9 cellular contexts compared by ENCODE assay signal in the genomic region with DNA sequence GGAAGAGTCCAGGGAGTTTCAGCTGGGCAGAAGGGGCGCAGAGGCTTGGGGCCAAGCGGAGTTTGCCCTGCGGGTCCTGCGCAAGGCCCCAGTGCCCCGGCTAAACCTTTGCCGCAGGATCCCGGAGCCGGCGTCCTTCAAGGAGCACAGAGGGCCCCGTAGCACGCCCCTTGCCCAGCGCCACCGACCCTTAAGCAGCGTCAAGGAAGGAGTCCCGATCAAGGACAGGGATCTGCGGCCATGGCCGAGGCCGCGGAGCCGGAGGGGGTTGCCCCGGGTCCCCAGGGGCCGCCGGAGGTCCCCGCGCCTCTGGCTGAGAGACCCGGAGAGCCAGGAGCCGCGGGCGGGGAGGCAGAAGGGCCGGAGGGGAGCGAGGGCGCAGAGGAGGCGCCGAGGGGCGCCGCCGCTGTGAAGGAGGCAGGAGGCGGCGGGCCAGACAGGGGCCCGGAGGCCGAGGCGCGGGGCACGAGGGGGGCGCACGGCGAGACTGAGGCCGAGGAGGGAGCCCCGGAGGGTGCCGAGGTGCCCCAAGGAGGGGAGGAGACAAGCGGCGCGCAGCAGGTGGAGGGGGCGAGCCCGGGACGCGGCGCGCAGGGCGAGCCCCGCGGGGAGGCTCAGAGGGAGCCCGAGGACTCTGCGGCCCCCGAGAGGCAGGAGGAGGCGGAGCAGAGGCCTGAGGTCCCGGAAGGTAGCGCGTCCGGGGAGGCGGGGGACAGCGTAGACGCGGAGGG. TPM values are rescaled to one million over a fixed set of nuclear protein-coding genes. Genes with fewer than 3 reads are reported as not detected.
DNase-seq lines count a peak whose midpoint lies in the region; ATAC-seq, FAIRE-seq and TF ChIP-seq lines count a peak whose summit lies in the region.
"Had no signal": no experiment of that assay in that cellular context is flagged by ENCODE, and none has a peak within 500 bp of the region (broad histone marks: within the 10 kb centered on the region; RNA-seq: fewer than 3 reads in every experiment).

No MANE protein-coding gene starts in this region.

- intact Hi-C loops in mammary epithelial cell (cut with micrococcal nuclease): no loop called here

- DNase-seq in GM12891 (ENCODE audit: insufficient read length, low spot score) (peak; percentile 67), mammary epithelial cell (no peak), cerebellar nuclear complex (lab: John Stamatoyannopoulos, UW) (no peak), medulla oblongata (ENCODE audit: extremely low spot score) (no peak)
- peak in 7 of 10 donors; percentile 10 to 65 (median 23) for DNase-seq in naive thymus-derived CD8-positive, alpha-beta T cell
- DNase-seq in NK-92 treated with Interleukin-12 subunit alpha and Interleukin-12 subunit beta, amount 100 ng/mL, for 24 hours (lab: John Stamatoyannopoulos, UW): no peak
- DNase-seq in activated CD4-positive, CD25-positive, alpha-beta regulatory T cell (lab: John Stamatoyannopoulos, UW): no peak

- H3K36me3 Mint-ChIP-seq in naive thymus-derived CD8-positive, alpha-beta T cell: peaks cover 0 to 7% (median 0%) of the 10 kb centered on the region in 3 donors

- no TSS peak for BruUV-seq in mammary epithelial cell (replicated peaks; lab: Mats Ljungman, UMichigan)

- H3K27me3 Mint-ChIP-seq in naive thymus-derived CD8-positive, alpha-beta T cell: peaks cover 12 to 53% (median 48%) of the 10 kb centered on the region in 5 donors

- peak overlapping the region; percentile 28 for H3K4me2 ChIP-seq in mammary epithelial cell (ENCODE audit: insufficient read depth, low read depth, low read length)

- no peak; the same call in 1 of the 2 replicates for TF ChIP-seq POLR2A in GM12891 (IDR thresholded peaks at IDR 0.05; ENCODE audit: low read depth, low read length)

- peak overlapping the region in 9 of 10 donors; percentile 50 to 86 (median 71) for H3K4me3 Mint-ChIP-seq in naive thymus-derived CD8-positive, alpha-beta T cell

- POLR2A ChIA-PET in naive thymus-derived CD8-positive, alpha-beta T cell (lab: Charles Lee): interaction anchor here (0.6 kb wide), 1 partner anchor 8 kb away, joined by 3 read pairs; no protein-coding TSS in a partner anchor

- H3K9me3 Mint-ChIP-seq in naive thymus-derived CD8-positive, alpha-beta T cell: no peaks in the 10 kb centered on the region

- peak overlapping the region; percentile 91 for H2AFZ ChIP-seq in mammary epithelial cell (ENCODE audit: low read depth, low read length)

- no peak overlapping the region for H3K9ac ChIP-seq in mammary epithelial cell (ENCODE audit: insufficient read depth, low read length)

- H3K27ac ChIP-seq in mammary epithelial cell (ENCODE audit: insufficient read depth, low read depth, low read length): no peak overlapping the region

- dilution Hi-C loops in mammary epithelial cell (cut with HindIII; ENCODE audit: low sequenced_read_pairs): no loop called here

- 93% methylated on average over 6 of the region's 74 CpGs for WGBS in mammary epithelial cell (ENCODE audit: low coverage, missing lambda C conversion rate)

- peak; percentile 59 for ATAC-seq in HG03066 (IDR thresholded peaks at IDR 0.05; ENCODE audit: low read depth, unreplicated experiment)
- peak; percentile 76 to 90 for ATAC-seq in naive thymus-derived CD8-positive, alpha-beta T cell

- H3K4me1 Mint-ChIP-seq in naive thymus-derived CD8-positive, alpha-beta T cell: peaks cover 12 to 23% (median 12%) of the 10 kb centered on the region in 4 donors

- H4K20me1 ChIP-seq in mammary epithelial cell (ENCODE audit: insufficient read depth, low read length): no peaks in the 10 kb centered on the region

- CTCF ChIA-PET in mammary epithelial cell (lab: Charles Lee; ENCODE audit: low non-redundant PET): no interaction called here

- peaks cover 7% of the 10 kb centered on the region for H3K4me1 ChIP-seq in mammary epithelial cell (ENCODE audit: insufficient read depth, low read length)

- H3K36me3 ChIP-seq in mammary epithelial cell (ENCODE audit: insufficient read depth, low read length): no peaks in the 10 kb centered on the region

- in situ Hi-C loops in mammary epithelial cell (cut with MboI; ENCODE audit: low sequenced_read_pairs in 2 of 2): loop anchor here in 1 of 2 donors (25.0 kb wide), 1 partner anchor 432 kb away; no protein-coding TSS in a partner anchor

- peak overlapping the region in 2 of 10 donors; percentile 8 to 71 for H3K27ac Mint-ChIP-seq in naive thymus-derived CD8-positive, alpha-beta T cell

- H3K9me3 ChIP-seq in mammary epithelial cell (replicated peaks; ENCODE audit: insufficient read depth, low read length): no peaks in the 10 kb centered on the region

- FAIRE-seq in GM12891 (lab: Jason Lieb, UNC): no peak

- TF ChIP-seq CTCF in mammary epithelial cell (conservative IDR thresholded peaks at IDR 0.05 in 1 of 2, IDR thresholded peaks at IDR 0.05 in 1 of 2; ENCODE audit: extremely low read depth in 1 of 2, insufficient read depth in 1 of 2, low read depth in 1 of 2, low read length in 2 of 2): no peak

- no peaks in the 10 kb centered on the region for H3K79me2 ChIP-seq in mammary epithelial cell (ENCODE audit: insufficient read depth, low read length)

- no peak overlapping the region for H3K4me3 ChIP-seq in mammary epithelial cell (replicated peaks in 1 of 3; ENCODE audit: insufficient read depth in 1 of 3, low read depth in 2 of 3, low read length in 3 of 3)

- H3K27me3 ChIP-seq in mammary epithelial cell (ENCODE audit: insufficient read depth, low read length): peaks cover 34% of the 10 kb centered on the region

TF ChIP-seq in GM12891, 5 proteins besides CTCF, POLR2A, EP300 and RAD21:
- TF ChIP-seq PAX5 (IDR thresholded peaks at IDR 0.05; ENCODE audit: insufficient read depth, low read length, severe bottlenecking) (no peak), POLR2AphosphoS5 (IDR thresholded peaks at IDR 0.05; ENCODE audit: low read depth, low read length) (no peak), SPI1 (IDR thresholded peaks at IDR 0.05; ENCODE audit: low read depth, low read length) (no peak), TAF1 (IDR thresholded peaks at IDR 0.05; ENCODE audit: low read depth, low read length) (no peak), POU2F2 (IDR thresholded peaks at IDR 0.05; ENCODE audit: low read depth, low read length) (no peak)

RNA-seq across cellular contexts. Expression of a gene that starts 0.5 kb away (rescaled TPM):
- polyA plus RNA-seq in GM12891 (2012; ENCODE audit: low read depth, missing spikeins): 18.6 TPM
- total RNA-seq in mammary epithelial cell: under 1 TPM in 1 of 2 donors, not detected in 1; 0.07 TPM
- polyA plus RNA-seq in mammary epithelial cell: not detected
- not detected for polyA minus RNA-seq in mammary epithelial cell
- total RNA-seq in naive thymus-derived CD8-positive, alpha-beta T cell: under 1 TPM; 0.44 TPM
- polyA plus RNA-seq in naive thymus-derived CD8-positive, alpha-beta T cell: under 1 TPM in 2 of 3 donors, not detected in 1; 0.09 to 0.21 TPM
- total RNA-seq: HT1080 had no signal

RNA-seq across cellular contexts. Expression of a gene that starts 54.4 kb away (rescaled TPM):
- polyA plus RNA-seq in GM12891 (2012; ENCODE audit: low read depth, missing spikeins): 4.3 TPM
- 10 to 100 TPM; 28.8 to 60.7 TPM for total RNA-seq in mammary epithelial cell
- polyA plus RNA-seq in mammary epithelial cell: 8.5 TPM
- 5.5 TPM for polyA minus RNA-seq in mammary epithelial cell
- total RNA-seq in naive thymus-derived CD8-positive, alpha-beta T cell: 1 to 10 TPM; 6.8 to 7.5 TPM
- polyA plus RNA-seq in naive thymus-derived CD8-positive, alpha-beta T cell: 10 to 100 TPM; 11.1 to 15.9 (median 13.2) TPM

Comparison
In these comparisons a context has a peak if more than half of its experiments do, and no peak if none do; other contexts are left out.
1. DNase-seq: peak in GM12891 (single experiment) and naive thymus-derived CD8-positive, alpha-beta T cell (7 of 10); none in mammary epithelial cell (single experiment), cerebellar nuclear complex (0 of 2), NK-92 treated with Interleukin-12 subunit alpha and Interleukin-12 subunit beta, amount 100 ng/mL, for 24 hours (single experiment), activated CD4-positive, CD25-positive, alpha-beta regulatory T cell (0 of 4) and medulla oblongata (single experiment).